Comparison of ENCODE assay signal across 15 cellular contexts in the genomic region with DNA sequence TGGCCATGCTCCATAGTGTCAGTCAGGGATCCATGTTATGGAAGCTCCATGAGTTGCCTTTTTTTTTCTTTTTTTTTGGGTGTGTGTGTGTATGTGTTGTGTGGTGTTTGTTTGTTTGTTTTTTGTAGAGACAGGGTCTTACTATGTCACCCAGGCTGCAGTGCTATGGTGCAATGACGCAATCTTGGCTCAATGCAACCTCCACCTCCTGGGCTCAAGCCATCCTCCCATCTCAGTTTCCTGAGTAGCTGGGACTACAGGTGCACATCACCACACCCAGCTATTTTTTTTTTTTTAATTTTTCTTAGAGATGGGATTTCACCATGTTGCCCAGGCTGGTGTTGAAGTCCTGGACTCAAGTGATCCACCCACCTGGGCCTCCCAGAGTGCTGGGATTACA. TPM values are rescaled to one million over a fixed set of nuclear protein-coding genes. Genes with fewer than 3 reads are reported as not detected.
DNase-seq lines count a peak whose midpoint lies in the region; ATAC-seq, FAIRE-seq and TF ChIP-seq lines count a peak whose summit lies in the region.
"Had no signal": no experiment of that assay in that cellular context is flagged by ENCODE, and none has a peak within 500 bp of the region (broad histone marks: within the 10 kb centered on the region; RNA-seq: fewer than 3 reads in every experiment).

No MANE protein-coding gene starts in this region.

- H3K23ac ChIP-seq in H1 (ENCODE audit: insufficient read length) = no peak overlapping the region

- H4K5ac ChIP-seq in H1 (ENCODE audit: insufficient read length, low read depth, low read length) = no peak overlapping the region

- no peak for TF ChIP-seq POLR2A in H1 (IDR thresholded peaks at IDR 0.05; ENCODE audit: control extremely low read depth in 1 of 2, low read depth in 2 of 2, low read length in 2 of 2)

- ATAC-seq in stimulated activated naive CD8-positive, alpha-beta T cell treated with anti-CD3 and anti-CD28 coated beads, Interleukin-15, amount 100 ng/mL, for 72 hours = no peak
- no peak for ATAC-seq in PC-3

- no peak overlapping the region for H3K4me3 ChIP-seq in Karpas-422 (ENCODE audit: low read length)
- no peak overlapping the region for H3K4me3 ChIP-seq in H1 (ENCODE audit: extremely low read depth in 1 of 4, insufficient read depth in 2 of 4, low read depth in 3 of 4, low read length in 4 of 4)
- H3K4me3 ChIP-seq in PC-3 (ENCODE audit: low read length) = no peak overlapping the region
- H3K4me3 ChIP-seq: colonic mucosa had no signal

- H3K9ac ChIP-seq in Karpas-422 (ENCODE audit: low read length) = no peak overlapping the region
- H3K9ac ChIP-seq in H1 (replicated peaks in 1 of 4; ENCODE audit: extremely low read depth in 1 of 4, low read depth in 3 of 4, low read length in 3 of 4) = no peak overlapping the region
- no peak overlapping the region for H3K9ac ChIP-seq in PC-3 (ENCODE audit: low read length)

- no peak overlapping the region for H2BK15ac ChIP-seq in H1 (ENCODE audit: low read length)

- no peak overlapping the region for H3K56ac ChIP-seq in H1 (replicated peaks; ENCODE audit: insufficient read length, low read depth, low read length)

- no peak for TF ChIP-seq EP300 in H1 (IDR thresholded peaks at IDR 0.05; ENCODE audit: borderline replicate concordance in 1 of 2, low read depth in 2 of 2, low read length in 2 of 2)

- POLR2A ChIA-PET in H1 (lab: Charles Lee; ENCODE audit: partially characterized antibody) (no interaction called here), PC-3 (lab: Charles Lee; ENCODE audit: unreplicated experiment) (no interaction called here)

- H2AFZ ChIP-seq in Karpas-422 (ENCODE audit: low read length) (no peak overlapping the region), H1 (ENCODE audit: low read length) (no peak overlapping the region), PC-3 (ENCODE audit: low read length) (no peak overlapping the region)

- no TSS peak for BruUV-seq in PC-3 (replicated peaks; lab: Mats Ljungman, UMichigan)

- FAIRE-seq in H1 (lab: Jason Lieb, UNC) = no peak
- FAIRE-seq: GM12891, RCC 7860, TTC549 had no signal

- H3K36me3 ChIP-seq in Karpas-422 (ENCODE audit: insufficient read depth, low read length) (no peaks in the 10 kb centered on the region), H1 (ENCODE audit: control insufficient read depth in 2 of 4, insufficient read depth in 4 of 4, low read length in 3 of 4) (peaks cover 0 to 3% (median 1%) of the 10 kb centered on the region in 4 experiments; a peak in 3 of 8 replicates), PC-3 (ENCODE audit: low read depth, low read length) (no peaks in the 10 kb centered on the region)
- H3K36me3 ChIP-seq: colonic mucosa had no signal

- H4K20me1 ChIP-seq in Karpas-422 (ENCODE audit: insufficient read depth, low read depth, low read length) (no peaks in the 10 kb centered on the region), H1 (replicated peaks in 1 of 2; ENCODE audit: control insufficient read depth in 1 of 2, insufficient read depth in 2 of 2, low read length in 2 of 2) (no peaks in the 10 kb centered on the region), PC-3 (ENCODE audit: low read length) (no peaks in the 10 kb centered on the region)

- H3K4me1 Mint-ChIP-seq in activated CD4-positive, alpha-beta T cell treated with anti-CD3 and anti-CD28 coated beads, Interleukin-2, amount 10 ng/mL, durations not matched to agents 24 days and 14 days = peaks cover 53% of the 10 kb centered on the region
- H3K4me1 Mint-ChIP-seq in stimulated activated naive CD8-positive, alpha-beta T cell treated with anti-CD3 and anti-CD28 coated beads, Interleukin-15, amount 100 ng/mL, for 72 hours = peaks cover 44% of the 10 kb centered on the region

- H3F3A ChIP-seq in PC-3 (ENCODE audit: low read length, unreplicated experiment) = no peaks in the 10 kb centered on the region

- H3K9me3 ChIP-seq in Karpas-422 (ENCODE audit: low read length) (no peaks in the 10 kb centered on the region), H1 (ENCODE audit: insufficient read depth in 2 of 2, low read depth in 1 of 2, low read length in 1 of 2) (0 out of 4 replicates have a peak, but pooled peaks cover 0 to 1% of the 10 kb centered on the region in 2 experiments), PC-3 (ENCODE audit: low read length) (no peaks in the 10 kb centered on the region)
- H3K9me3 ChIP-seq: colonic mucosa had no signal

- no peak for TF ChIP-seq RAD21 in H1 (IDR thresholded peaks at IDR 0.05 in 1 of 2, conservative IDR thresholded peaks at IDR 0.05 in 1 of 2; ENCODE audit: low read depth in 2 of 2, low read length in 2 of 2)

- H3K27ac Mint-ChIP-seq in activated CD4-positive, alpha-beta T cell treated with anti-CD3 and anti-CD28 coated beads, Interleukin-2, amount 10 ng/mL, durations not matched to agents 24 days and 14 days = no peak overlapping the region
- peak overlapping the region; percentile 82 to 85 for H3K27ac Mint-ChIP-seq in stimulated activated naive CD8-positive, alpha-beta T cell treated with anti-CD3 and anti-CD28 coated beads, Interleukin-15, amount 100 ng/mL, for 72 hours
- H3K27ac Mint-ChIP-seq: nephron had no signal

- H2BK120ac ChIP-seq in H1 (replicated peaks; ENCODE audit: low read depth, low read length) = no peak overlapping the region

- DNase-seq in activated CD4-positive, alpha-beta T cell treated with anti-CD3 and anti-CD28 coated beads, Interleukin-2, amount 10 ng/mL, durations not matched to agents 24 days and 14 days = peak; percentile 57
- DNase-seq in activated CD4-positive, alpha-beta T cell treated with anti-CD3 and anti-CD28 coated beads for 4 hours = no peak
- DNase-seq in Karpas-422 = no peak
- no peak for DNase-seq in H1 (ENCODE audit: low read depth in 1 of 2, low spot score in 2 of 2)
- DNase-seq in stimulated activated naive CD8-positive, alpha-beta T cell treated with anti-CD3 and anti-CD28 coated beads, Interleukin-15, amount 100 ng/mL, for 72 hours = no peak
- DNase-seq in posterior vena cava (ENCODE audit: low spot score) = no peak
- DNase-seq in stimulated activated CD8-positive, alpha-beta memory T cell treated with anti-CD3 and anti-CD28 coated beads, Interleukin-4, amount 100 ng/mL, for 48 hours = no peak
- DNase-seq in PC-3 = no peak
- DNase-seq: colonic mucosa, DMS53 had no signal

- H2BK5ac ChIP-seq in H1 (ENCODE audit: low read depth, low read length) = 0 out of 2 replicates have a peak overlapping the region, but pooled peaks have one; percentile 55

- TF ChIP-seq CTCF in H1 (IDR thresholded peaks at IDR 0.05; ENCODE audit: control extremely low read depth in 1 of 3, insufficient read depth in 1 of 3, low read depth in 1 of 3, low read length in 3 of 3) = no peak
- no peak for TF ChIP-seq CTCF in PC-3 (conservative IDR thresholded peaks at IDR 0.05; ENCODE audit: low read depth, low read length)

- intact Hi-C loops in activated CD4-positive, alpha-beta T cell treated with anti-CD3 and anti-CD28 coated beads, Interleukin-2, amount 10 ng/mL, durations not matched to agents 24 days and 14 days (cut with micrococcal nuclease) = loop anchor here (5.0 to 10.0 kb wide), 4 partner anchors 546 to 1081 kb away; partner anchors contain the start of genes APBB1, CAVIN3, CNGA4 and FHIP1B
- intact Hi-C loops in posterior vena cava (cut with DNase I) = loop anchor here (10.0 kb wide), 1 partner anchor 64 kb away; the partner anchor contains the start of gene TRIM34 (in 2 of the 2)
- intact Hi-C loops in PC-3 (cut with micrococcal nuclease) = no loop called here

- H4K91ac ChIP-seq in H1 (replicated peaks; ENCODE audit: insufficient read length, low read length) = no peak overlapping the region

- no peaks in the 10 kb centered on the region for H3K27me3 ChIP-seq in Karpas-422 (ENCODE audit: low read length)
- H3K27me3 ChIP-seq in H1 (replicated peaks in 1 of 4; ENCODE audit: control insufficient read depth in 3 of 4, extremely low read depth in 1 of 4, insufficient read depth in 3 of 4, low read length in 3 of 4) = no peaks in the 10 kb centered on the region
- H3K27me3 ChIP-seq in PC-3 (ENCODE audit: low read length) = no peaks in the 10 kb centered on the region
- H3K27me3 ChIP-seq: colonic mucosa had no signal

- H3K9me3 Mint-ChIP-seq in activated CD4-positive, alpha-beta T cell treated with anti-CD3 and anti-CD28 coated beads, Interleukin-2, amount 10 ng/mL, durations not matched to agents 24 days and 14 days = no peaks in the 10 kb centered on the region
- H3K9me3 Mint-ChIP-seq in stimulated activated naive CD8-positive, alpha-beta T cell treated with anti-CD3 and anti-CD28 coated beads, Interleukin-15, amount 100 ng/mL, for 72 hours = no peaks in the 10 kb centered on the region

- no peak overlapping the region for H3K14ac ChIP-seq in H1 (ENCODE audit: insufficient read length)

- H3K27ac ChIP-seq in Karpas-422 (ENCODE audit: low read length) (peak overlapping the region; percentile 94), H1 (ENCODE audit: low read depth, low read length) (no peak overlapping the region), PC-3 (ENCODE audit: low read length) (no peak overlapping the region)

- no peak overlapping the region for H4K8ac ChIP-seq in H1 (ENCODE audit: extremely low read depth, insufficient read depth, low read length)

- peaks cover 19% of the 10 kb centered on the region for H3K36me3 Mint-ChIP-seq in activated CD4-positive, alpha-beta T cell treated with anti-CD3 and anti-CD28 coated beads, Interleukin-2, amount 10 ng/mL, durations not matched to agents 24 days and 14 days (ENCODE audit: low read depth)

- peak overlapping the region; percentile 94; the same call in 1 of the 2 replicates for H2BK12ac ChIP-seq in H1 (ENCODE audit: low read depth, low read length)

- peaks cover 36% of the 10 kb centered on the region for H3K79me2 ChIP-seq in Karpas-422 (ENCODE audit: low read length)
- peaks cover 0 to 25% of the 10 kb centered on the region in 2 experiments; a peak in 2 of 4 replicates for H3K79me2 ChIP-seq in H1 (ENCODE audit: control insufficient read depth in 1 of 2, insufficient read depth in 2 of 2, low read length in 2 of 2)
- peaks cover 6% of the 10 kb centered on the region; the same call in 1 of the 2 replicates for H3K79me2 ChIP-seq in PC-3 (ENCODE audit: low read length)

- H3K4me1 ChIP-seq in Karpas-422 (ENCODE audit: low read length) = peaks cover 35% of the 10 kb centered on the region
- H3K4me1 ChIP-seq in H1 (replicated peaks in 1 of 4; ENCODE audit: control insufficient read depth in 3 of 4, insufficient read depth in 4 of 4, low read length in 3 of 4) = peaks cover 0 to 12% (median 2%) of the 10 kb centered on the region in 4 experiments; a peak in 4 of 7 replicates
- peaks cover 9% of the 10 kb centered on the region for H3K4me1 ChIP-seq in PC-3 (ENCODE audit: insufficient read depth, low read length)
- H3K4me1 ChIP-seq: colonic mucosa had no signal

- H2AK5ac ChIP-seq in H1 (ENCODE audit: low read depth, low read length) = no peak overlapping the region

- H3K4me2 ChIP-seq in Karpas-422 (ENCODE audit: low read depth, low read length, poor library complexity, severe bottlenecking) (no peak overlapping the region), H1 (ENCODE audit: insufficient read depth in 1 of 2, low read depth in 2 of 2, low read length in 2 of 2) (no peak overlapping the region), PC-3 (ENCODE audit: low read length) (no peak overlapping the region)

- H3K79me1 ChIP-seq in H1 (ENCODE audit: low read depth, low read length) = no peaks in the 10 kb centered on the region

- no peak overlapping the region for H3K4ac ChIP-seq in H1 (replicated peaks; ENCODE audit: insufficient read length, low read depth, low read length)

- peaks cover 5% of the 10 kb centered on the region for H3K23me2 ChIP-seq in H1 (ENCODE audit: low read depth, low read length)

- H3K27me3 Mint-ChIP-seq in activated CD4-positive, alpha-beta T cell treated with anti-CD3 and anti-CD28 coated beads, Interleukin-2, amount 10 ng/mL, durations not matched to agents 24 days and 14 days = no peaks in the 10 kb centered on the region
- no peaks in the 10 kb centered on the region for H3K27me3 Mint-ChIP-seq in stimulated activated naive CD8-positive, alpha-beta T cell treated with anti-CD3 and anti-CD28 coated beads, Interleukin-15, amount 100 ng/mL, for 72 hours

- H2BK20ac ChIP-seq in H1 (ENCODE audit: low read length) = 0 out of 2 replicates have a peak overlapping the region, but pooled peaks have one; percentile 49

- H3K4me3 Mint-ChIP-seq in activated CD4-positive, alpha-beta T cell treated with anti-CD3 and anti-CD28 coated beads, Interleukin-2, amount 10 ng/mL, durations not matched to agents 24 days and 14 days = peak overlapping the region; percentile 32
- peak overlapping the region; percentile 27 to 93 for H3K4me3 Mint-ChIP-seq in stimulated activated naive CD8-positive, alpha-beta T cell treated with anti-CD3 and anti-CD28 coated beads, Interleukin-15, amount 100 ng/mL, for 72 hours
- H3K4me3 Mint-ChIP-seq: nephron had no signal

- H3K18ac ChIP-seq in H1 (ENCODE audit: extremely low read depth, low read length) = no peak overlapping the region

- CTCF ChIA-PET in H1 (lab: Charles Lee; ENCODE audit: partially characterized antibody) = interaction anchor here (0.6 to 2.0 kb wide), 4 partner anchors 23 to 1627 kb away, joined by 3 to 8 read pairs (median 4); no protein-coding TSS in a partner anchor
- CTCF ChIA-PET in PC-3 (lab: Charles Lee) = interaction anchor here (0.6 kb wide), 1 partner anchor 24 kb away, joined by 4 read pairs; no protein-coding TSS in a partner anchor

- H3K9me2 ChIP-seq in Karpas-422 (replicated peaks; ENCODE audit: insufficient read depth, low read length) (no peaks in the 10 kb centered on the region), PC-3 (replicated peaks; ENCODE audit: low read length) (no peaks in the 10 kb centered on the region)

- 79% methylated on average over 1 of the region's 1 CpG; no CpG with 5 or more reads in 1 of the 2 experiments for WGBS in H1 (ENCODE audit: extremely low coverage in 1 of 2, insufficient coverage in 1 of 2, insufficient read length in 1 of 2, insufficient replicate concordance in 2 of 2, low coverage in 1 of 2, low lambda C conversion rate in 2 of 2, missing lambda C conversion rate in 1 of 2), 2 experiments

RNA-seq across cellular contexts. Expression of gene TRIM22, which starts 1.1 kb away (rescaled TPM):
- 104 and 107 TPM in 2 replicates for total RNA-seq in activated CD4-positive, alpha-beta T cell treated with anti-CD3 and anti-CD28 coated beads, Interleukin-2, amount 10 ng/mL, durations not matched to agents 24 days and 14 days
- total RNA-seq in Karpas-422 (2014; rRNA removed; shearing (Covaris generic); ENCODE audit: low replicate concordance) = 90.0 and 112 TPM in 2 replicates
- total RNA-seq in H1 (2021; fragmentation: NEBNext Ultra II Directional; extraction: Animal tissue kit (Norgen Biotek cat#: 25700)) = 56.0 and 57.4 TPM in 2 replicates
- polyA plus RNA-seq in H1 (2011; rRNA removed) = 42.9 and 82.7 TPM in 2 replicates
- polyA plus RNA-seq in H1 (2011; cell fraction: cytosol; rRNA removed) = 71.8 TPM
- polyA plus RNA-seq in H1 (2011; cell fraction: nucleus; rRNA removed) = 42.6 TPM
- 97.7 to 129 TPM (median 106 TPM) in 4 replicates for polyA plus RNA-seq in H1 (2012, experiment 1 of 2)
- 4.4 TPM for polyA plus RNA-seq in H1 (2012, experiment 2 of 2)
- polyA plus RNA-seq in H1 (2013, experiment 1 of 2) = 36.7 TPM
- polyA plus RNA-seq in H1 (2013, experiment 2 of 2) = 34.4 TPM
- 57.1 and 121 TPM in 2 replicates for polyA minus RNA-seq in H1 (2011; rRNA and poly(A)+ RNA removed)
- 32.9 TPM for polyA minus RNA-seq in H1 (2011; cell fraction: cytosol; rRNA and poly(A)+ RNA removed)
- 78.5 TPM for polyA minus RNA-seq in H1 (2011; cell fraction: nucleus; rRNA and poly(A)+ RNA removed)
- 10 to 100 TPM; 40.7 to 60.4 TPM for total RNA-seq in posterior vena cava
- total RNA-seq in PC-3 (2014; rRNA removed) = not detected in 2 replicates
- total RNA-seq: A673 had no signal

RNA-seq across cellular contexts. Expression of gene TRIM5, which starts 3.6 kb away (rescaled TPM):
- 9.3 and 9.7 TPM in 2 replicates for total RNA-seq in activated CD4-positive, alpha-beta T cell treated with anti-CD3 and anti-CD28 coated beads, Interleukin-2, amount 10 ng/mL, durations not matched to agents 24 days and 14 days
- 26.1 and 31.4 TPM in 2 replicates for total RNA-seq in Karpas-422 (2014; rRNA removed; shearing (Covaris generic); ENCODE audit: low replicate concordance)
- total RNA-seq in H1 (2021; fragmentation: NEBNext Ultra II Directional; extraction: Animal tissue kit (Norgen Biotek cat#: 25700)) = 33.3 and 35.5 TPM in 2 replicates
- polyA plus RNA-seq in H1 (2011; rRNA removed) = 14.5 and 23.5 TPM in 2 replicates
- 19.5 TPM for polyA plus RNA-seq in H1 (2011; cell fraction: cytosol; rRNA removed)
- polyA plus RNA-seq in H1 (2011; cell fraction: nucleus; rRNA removed) = 11.4 TPM
- 21.7 to 30.2 TPM (median 24.1 TPM) in 4 replicates for polyA plus RNA-seq in H1 (2012, experiment 1 of 2)
- polyA plus RNA-seq in H1 (2012, experiment 2 of 2) = 3.6 TPM
- polyA plus RNA-seq in H1 (2013, experiment 1 of 2) = 26.2 TPM
- 25.7 TPM for polyA plus RNA-seq in H1 (2013, experiment 2 of 2)
- 31.8 and 49.7 TPM in 2 replicates for polyA minus RNA-seq in H1 (2011; rRNA and poly(A)+ RNA removed)
- polyA minus RNA-seq in H1 (2011; cell fraction: cytosol; rRNA and poly(A)+ RNA removed) = 14.3 TPM
- polyA minus RNA-seq in H1 (2011; cell fraction: nucleus; rRNA and poly(A)+ RNA removed) = 16.3 TPM
- total RNA-seq in posterior vena cava (10 to 100 TPM; 18.1 to 20.2 TPM), PC-3 (2014; rRNA removed) (16.1 and 18.6 TPM in 2 replicates)

RNA-seq across cellular contexts. Expression of gene OR56B1, which starts 47.8 kb away (rescaled TPM):
- 0.16 TPM in 1 of 2 replicates, not detected in the other for total RNA-seq in activated CD4-positive, alpha-beta T cell treated with anti-CD3 and anti-CD28 coated beads, Interleukin-2, amount 10 ng/mL, durations not matched to agents 24 days and 14 days
- not detected in 2 replicates for total RNA-seq in Karpas-422 (2014; rRNA removed; shearing (Covaris generic); ENCODE audit: low replicate concordance)
- total RNA-seq in H1 (2021; fragmentation: NEBNext Ultra II Directional; extraction: Animal tissue kit (Norgen Biotek cat#: 25700)) = not detected in 2 replicates
- polyA plus RNA-seq in H1 (2011; rRNA removed) = 0.08 and 0.20 TPM in 2 replicates
- 0.14 TPM for polyA plus RNA-seq in H1 (2011; cell fraction: cytosol; rRNA removed)
- polyA plus RNA-seq in H1 (2011; cell fraction: nucleus; rRNA removed) = 0.57 TPM
- polyA plus RNA-seq in H1 (2012, experiment 1 of 2) = 0.08 TPM in 2 of 4 replicates, not detected in the others
- polyA plus RNA-seq in H1 (2012, experiment 2 of 2) = not detected
- polyA plus RNA-seq in H1 (2013, experiment 1 of 2) = 0.08 TPM
- not detected for polyA plus RNA-seq in H1 (2013, experiment 2 of 2)
- 1.1 and 1.5 TPM in 2 replicates for polyA minus RNA-seq in H1 (2011; rRNA and poly(A)+ RNA removed)
- polyA minus RNA-seq in H1 (2011; cell fraction: cytosol; rRNA and poly(A)+ RNA removed) = not detected
- 3.6 TPM for polyA minus RNA-seq in H1 (2011; cell fraction: nucleus; rRNA and poly(A)+ RNA removed)
- total RNA-seq in posterior vena cava (under 1 TPM in 1 of 2 donors, not detected in 1; 0.19 TPM), PC-3 (2014; rRNA removed) (not detected in 2 replicates)
- total RNA-seq: A673, colonic mucosa had no signal

Comparison
In these comparisons a context has a peak if more than half of its experiments do, and no peak if none do; other contexts are left out.
1. RNA of gene TRIM22, which starts 1.1 kb away (total RNA-seq): 90.0 to 112 TPM in Karpas-422, 104 to 107 TPM in activated CD4-positive, alpha-beta T cell treated with anti-CD3 and anti-CD28 coated beads, Interleukin-2, amount 10 ng/mL, durations not matched to agents 24 days and 14 days, 40.7 to 60.4 TPM in posterior vena cava and 56.0 to 57.4 TPM in H1; not detected in PC-3; every median in the first group is over 10 times any median in the second.